ENCODE assay signal across 19 cellular contexts in the genomic region with DNA sequence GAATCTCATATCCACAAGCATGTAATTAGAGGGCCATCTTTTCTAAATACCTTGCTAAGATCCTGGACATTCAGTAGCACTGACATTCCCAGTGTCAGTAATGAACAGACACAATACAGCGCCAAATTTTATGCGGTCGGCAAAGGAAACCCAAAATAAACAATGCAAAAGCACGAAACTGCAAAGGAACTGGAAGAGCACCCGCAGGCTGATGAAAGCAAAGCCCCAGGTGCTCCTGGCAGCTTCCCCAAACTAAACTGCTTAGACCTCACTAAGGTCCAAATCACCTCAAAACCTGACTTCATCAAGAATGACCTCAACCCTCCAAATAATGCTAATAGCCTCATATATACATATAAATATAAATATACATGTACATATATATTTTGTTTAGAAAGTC.
"Had no signal": no experiment of that assay in that cellular context is flagged by ENCODE, and none has a peak within 500 bp of the region (broad histone marks: within the 10 kb centered on the region; RNA-seq: fewer than 3 reads in every experiment).

No MANE protein-coding gene starts in this region.

- H3K4me3 ChIP-seq: MG63, PC-9, Peyer's patch, SJSA1, SK-N-MC had no signal

- H3K27ac ChIP-seq: PC-9, Peyer's patch, SJSA1, SK-N-MC had no signal

- H3K27me3 ChIP-seq: MG63, Peyer's patch, SJSA1 had no signal

- DNase-seq: KBM-7, MG63, NCI-H1092 treated with DMSO at 0.1 percent for 48 hours, NCI-H1436 treated with DMSO at 0.1 percent for 48 hours, NCI-H1694, NCI-H1930, NCI-H2081, NCI-H2107, NCI-H2227 treated with DMSO at 0.1 percent for 48 hours, NCI-H524, NCI-H526 treated with DMSO at 0.1 percent for 48 hours, NCI-H748 treated with DMSO at 0.1 percent for 48 hours, OCI-M1, PC-9, Peyer's patch, Right ventricle myocardium superior, SIG-M5 had no signal

- H2AFZ ChIP-seq: PC-9 had no signal

- H3K36me3 ChIP-seq: MG63, SJSA1 had no signal

- H3K4me2 ChIP-seq: PC-9 had no signal

- H3K9me3 ChIP-seq: MG63, Peyer's patch, SJSA1 had no signal

- H3K4me1 ChIP-seq: Peyer's patch had no signal
